1 cellular context compared by ENCODE assay signal in genomic region chr2:241637233-241638062, GRCh38.
TF ChIP-seq lines count a peak whose summit lies in the region.

ATG4B (plus strand) TSS chr2:241637693; CDS start chr2:241637715, 22 bp downstream.

TF ChIP-seq in IMR-90, 13 proteins besides CTCF, POLR2A, EP300 and RAD21 (continued from another document):
- TF ChIP-seq SMC3 (IDR thresholded peaks at IDR 0.05; ENCODE audit: low read depth, low read length) (no peak), MXI1 (IDR thresholded peaks at IDR 0.05; ENCODE audit: borderline replicate concordance, low read depth, low read length) (peak; percentile 53; the same call in 1 of the 2 replicates), CEBPB (IDR thresholded peaks at IDR 0.05; ENCODE audit: low read depth, low read length) (no peak), MAZ (IDR thresholded peaks at IDR 0.05; ENCODE audit: borderline replicate concordance, low read depth, low read length) (peak; percentile 72; the same call in 1 of the 2 replicates), USF2 (IDR thresholded peaks at IDR 0.05; ENCODE audit: low read depth, low read length) (no peak)
